26 cellular contexts compared by ENCODE assay signal in genomic region chr13:93534181-93534700, GRCh38.
DNase-seq lines count a peak whose midpoint lies in the region; ATAC-seq, FAIRE-seq and TF ChIP-seq lines count a peak whose summit lies in the region.
"Had no signal": no experiment of that assay in that cellular context is flagged by ENCODE, and none has a peak within 500 bp of the region (broad histone marks: within the 10 kb centered on the region; RNA-seq: fewer than 3 reads in every experiment).

No MANE protein-coding gene starts in this region.

- no peaks in the 10 kb centered on the region for H3K27me3 ChIP-seq in ovary
- H3K27me3 ChIP-seq: ascending aorta, foreskin keratinocyte, hepatocyte, right atrium auricular region had no signal

- TF ChIP-seq POLR2A in H54 (IDR thresholded peaks at IDR 0.05; ENCODE audit: low read depth, low read length) = no peak
- no peak for TF ChIP-seq POLR2A in ovary (IDR thresholded peaks at IDR 0.05)

- H3K4me1 ChIP-seq in ovary (ENCODE audit: insufficient read depth) = peaks cover 13% of the 10 kb centered on the region
- H3K4me1 ChIP-seq: foreskin keratinocyte, left ventricle myocardium inferior, parathyroid adenoma, right atrium auricular region had no signal

- intact Hi-C loops in ovary (cut with DNase I) = no loop called here

- peak overlapping the region; percentile 64 to 68 for H3K27ac ChIP-seq in ovary
- H3K27ac ChIP-seq: foreskin keratinocyte, hepatocyte, KMS-11, left ventricle myocardium inferior, parathyroid adenoma, right atrium auricular region had no signal

- H3K4me3 ChIP-seq in AG10803 (ENCODE audit: low read length) (no peak overlapping the region), fibroblast of mammary gland (ENCODE audit: control insufficient read depth, low read depth, low read length) (no peak overlapping the region), ovary (no peak overlapping the region)
- H3K4me3 ChIP-seq: ascending aorta, hepatocyte, left ventricle myocardium inferior, right atrium auricular region had no signal

- in situ Hi-C loops in ACHN (cut with HindIII; ENCODE audit: low pct_ligation_motif_present, low pct_unique_long_range_greater_than_20kb, low sequenced_read_pairs) = no loop called here

- DNase-seq in AG10803 (ENCODE audit: low read depth) = peak; percentile 26
- no peak for DNase-seq in H54 (ENCODE audit: insufficient read length, low spot score)
- peak; percentile 35 for DNase-seq in fibroblast of mammary gland (ENCODE audit: low read depth)
- peak in 4 of 5 donors; percentile 19 to 37 (median 28) for DNase-seq in ovary
- DNase-seq in ACHN = no peak
- DNase-seq in T-helper 1 cell = no peak
- DNase-seq in HT-29 (ENCODE audit: low spot score) = no peak
- DNase-seq: activated CD4-positive, alpha-beta T cell treated with anti-CD3 and anti-CD28 coated beads, Interleukin-2, amount 50 U/mL, for 48 hours; activated CD8-positive, alpha-beta memory T cell treated with anti-CD3 and anti-CD28 coated beads, Interleukin-2, amount 50 U/mL, for 4 hours; CD4-positive, alpha-beta T cell; DMS153; foreskin keratinocyte; GF-D8; H7; left ventricle myocardium inferior; NCI-H1436; NCI-H774; stimulated activated naive CD4-positive, alpha-beta T cell treated with Interleukin-2 at 50 U/mL for 16 hours; T-helper 9 cell had no signal

- TF ChIP-seq CTCF in AG10803 (conservative IDR thresholded peaks at IDR 0.05; ENCODE audit: low read length) (no peak), fibroblast of mammary gland (conservative IDR thresholded peaks at IDR 0.05; ENCODE audit: control insufficient read depth, insufficient read depth, low read depth, low read length) (no peak), ovary (IDR thresholded peaks at IDR 0.05) (no peak)

- TF ChIP-seq EP300 in ovary (IDR thresholded peaks at IDR 0.05) = no peak

- 12 to 19% (median 16%) methylated on average over 6 of the region's 6 CpGs for WGBS in ovary, 3 donors

- no peaks in the 10 kb centered on the region for H3K9me3 ChIP-seq in ovary
- H3K9me3 ChIP-seq: ascending aorta, left ventricle myocardium inferior, right atrium auricular region had no signal

- ATAC-seq in GM21526 (IDR thresholded peaks at IDR 0.05; ENCODE audit: low FRiP score, unreplicated experiment) = no peak
- ATAC-seq: foreskin keratinocyte; natural killer cell treated with Interleukin-12 subunit alpha and Interleukin-12 subunit beta and Interleukin-15 and Interleukin-18, amount 100 ng/mL, for 72 hours had no signal

- FAIRE-seq in H54 (lab: Jason Lieb, UNC) = peak; percentile 45

- H3K36me3 ChIP-seq in ovary = no peaks in the 10 kb centered on the region
- H3K36me3 ChIP-seq: ascending aorta, left ventricle myocardium inferior, right atrium auricular region had no signal

Comparison
In these comparisons a context has a peak if more than half of its experiments do, and no peak if none do; other contexts are left out.
1. DNase-seq: peak in AG10803 (single experiment), fibroblast of mammary gland (single experiment) and ovary (4 of 5); none in H54 (single experiment), ACHN (single experiment), T-helper 1 cell (0 of 5) and HT-29 (single experiment).